ENCODE assay signal across 1 cellular context in the genomic region with DNA sequence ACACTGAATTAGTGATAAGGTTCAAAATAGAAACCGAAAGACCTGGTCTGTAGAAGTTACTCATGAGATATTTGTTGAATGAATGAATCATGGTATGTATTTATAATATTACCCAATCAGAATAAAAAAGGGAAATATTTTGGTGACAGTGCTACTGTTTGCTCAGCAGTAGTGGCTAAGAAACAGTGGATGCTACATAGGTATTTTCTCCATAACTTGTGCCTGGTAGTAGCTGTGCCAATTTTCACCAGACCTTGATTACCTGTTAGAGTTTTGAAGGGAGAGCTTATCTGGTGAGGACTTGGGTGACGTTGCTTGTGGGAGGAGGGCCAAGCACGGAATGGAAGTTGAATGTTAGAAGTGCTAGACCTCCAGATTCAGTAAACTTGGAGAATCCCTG.
TF ChIP-seq lines count a peak whose summit lies in the region.

No MANE protein-coding gene starts in this region.

TF ChIP-seq in K562, 482 proteins besides CTCF, POLR2A, EP300 and RAD21 (continued from another document):
- TF ChIP-seq ATF1 (CRISPR knock-in tag; IDR thresholded peaks at IDR 0.05): no peak
- peak; percentile 51; the same call in 1 of the 2 replicates for TF ChIP-seq ATF1 (tag; IDR thresholded peaks at IDR 0.05)
- TF ChIP-seq, protein P1, sequence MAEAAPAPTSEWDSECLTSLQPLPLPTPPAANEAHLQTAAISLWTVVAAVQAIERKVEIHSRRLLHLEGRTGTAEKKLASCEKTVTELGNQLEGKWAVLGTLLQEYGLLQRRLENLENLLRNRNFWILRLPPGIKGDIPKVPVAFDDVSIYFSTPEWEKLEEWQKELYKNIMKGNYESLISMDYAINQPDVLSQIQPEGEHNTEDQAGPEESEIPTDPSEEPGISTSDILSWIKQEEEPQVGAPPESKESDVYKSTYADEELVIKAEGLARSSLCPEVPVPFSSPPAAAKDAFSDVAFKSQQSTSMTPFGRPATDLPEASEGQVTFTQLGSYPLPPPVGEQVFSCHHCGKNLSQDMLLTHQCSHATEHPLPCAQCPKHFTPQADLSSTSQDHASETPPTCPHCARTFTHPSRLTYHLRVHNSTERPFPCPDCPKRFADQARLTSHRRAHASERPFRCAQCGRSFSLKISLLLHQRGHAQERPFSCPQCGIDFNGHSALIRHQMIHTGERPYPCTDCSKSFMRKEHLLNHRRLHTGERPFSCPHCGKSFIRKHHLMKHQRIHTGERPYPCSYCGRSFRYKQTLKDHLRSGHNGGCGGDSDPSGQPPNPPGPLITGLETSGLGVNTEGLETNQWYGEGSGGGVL (CRISPR knock-in tag; IDR thresholded peaks at IDR 0.05): no peak
- no peak for TF ChIP-seq POLR3G (IDR thresholded peaks at IDR 0.05; ENCODE audit: extremely low read depth, insufficient read length, insufficient replicate concordance)
- no peak for TF ChIP-seq ZNF324 (CRISPR knock-in tag; IDR thresholded peaks at IDR 0.05)
